In genomic region chr9:69261636-69262035, GRCh38 we compare ENCODE assay signal across 30 cellular contexts.
"Had no signal": no experiment of that assay in that cellular context is flagged by ENCODE, and none has a peak within 500 bp of the region (broad histone marks: within the 10 kb centered on the region; RNA-seq: fewer than 3 reads in every experiment).

No MANE protein-coding gene starts in this region.

- H3K4me2 ChIP-seq: KMS-11 had no signal

- H3K36me3 Mint-ChIP-seq: activated CD4-positive, alpha-beta memory T cell treated with anti-CD3 and anti-CD28 coated beads for 36 hours; activated naive CD4-positive, alpha-beta T cell treated with anti-CD3 and anti-CD28 coated beads, Interleukin-2, amount 10 ng/mL, durations not matched to agents 7 days and 5 days; activated naive CD8-positive, alpha-beta T cell treated with anti-CD3 and anti-CD28 coated beads for 36 hours had no signal

- H3K4me1 Mint-ChIP-seq: activated CD4-positive, alpha-beta T cell treated with anti-CD3 and anti-CD28 coated beads, Interleukin-2, amount 10 ng/mL, durations not matched to agents 7 days and 5 days; activated naive CD4-positive, alpha-beta T cell treated with anti-CD3 and anti-CD28 coated beads, Interleukin-2, amount 10 ng/mL, durations not matched to agents 7 days and 5 days; activated naive CD8-positive, alpha-beta T cell treated with anti-CD3 and anti-CD28 coated beads for 36 hours had no signal

- H3K4me3 Mint-ChIP-seq: activated CD4-positive, alpha-beta memory T cell treated with anti-CD3 and anti-CD28 coated beads for 36 hours; activated CD4-positive, alpha-beta T cell treated with anti-CD3 and anti-CD28 coated beads, Interleukin-2, amount 10 ng/mL, durations not matched to agents 7 days and 5 days; activated naive CD4-positive, alpha-beta T cell treated with anti-CD3 and anti-CD28 coated beads, Interleukin-2, amount 10 ng/mL, durations not matched to agents 7 days and 5 days; activated naive CD8-positive, alpha-beta T cell treated with anti-CD3 and anti-CD28 coated beads for 36 hours; activated T-cell treated with anti-CD3 and anti-CD28 coated beads, Interleukin-2, amount 50 U/mL, for 72 hours had no signal

- H3K9me3 ChIP-seq: MG63 had no signal

- H3K36me3 ChIP-seq: brain microvascular endothelial cell, MG63 had no signal

- H3K4me3 ChIP-seq: cardiac muscle cell, MG63 had no signal

- H3K27me3 ChIP-seq: brain microvascular endothelial cell, cardiac muscle cell, MG63 had no signal

- ATAC-seq: activated T-cell treated with anti-CD3 and anti-CD28 coated beads, Interleukin-2, amount 50 U/mL, for 72 hours; Panc1 had no signal

- H3K9ac ChIP-seq: KMS-11 had no signal

- H3K9me3 Mint-ChIP-seq: activated CD4-positive, alpha-beta memory T cell treated with anti-CD3 and anti-CD28 coated beads for 36 hours; activated CD4-positive, alpha-beta T cell treated with anti-CD3 and anti-CD28 coated beads, Interleukin-2, amount 10 ng/mL, durations not matched to agents 7 days and 5 days; activated naive CD4-positive, alpha-beta T cell treated with anti-CD3 and anti-CD28 coated beads, Interleukin-2, amount 10 ng/mL, durations not matched to agents 7 days and 5 days; activated naive CD8-positive, alpha-beta T cell treated with anti-CD3 and anti-CD28 coated beads for 36 hours; activated T-cell treated with anti-CD3 and anti-CD28 coated beads, Interleukin-2, amount 50 U/mL, for 72 hours; activated T-helper 2 cell treated with anti-CD3 and anti-CD28 coated beads, Interferon-gamma antibody, Interleukin-2, Interleukin-4, amounts not matched to agents 10 μg/mL and 5 μg/mL and 100 μg/mL, durations not matched to agents 14 hours and 24 hours and 36 hours had no signal

- H3K27ac ChIP-seq: brain microvascular endothelial cell, cardiac muscle cell, KMS-11, RWPE1 had no signal

- H3K27ac Mint-ChIP-seq: activated CD4-positive, alpha-beta memory T cell treated with anti-CD3 and anti-CD28 coated beads for 36 hours; activated CD4-positive, alpha-beta T cell treated with anti-CD3 and anti-CD28 coated beads, Interleukin-2, amount 10 ng/mL, durations not matched to agents 7 days and 5 days; activated naive CD4-positive, alpha-beta T cell treated with anti-CD3 and anti-CD28 coated beads, Interleukin-2, amount 10 ng/mL, durations not matched to agents 7 days and 5 days; activated naive CD8-positive, alpha-beta T cell treated with anti-CD3 and anti-CD28 coated beads for 36 hours; activated T-cell treated with anti-CD3 and anti-CD28 coated beads, Interleukin-2, amount 50 U/mL, for 72 hours; activated T-helper 2 cell treated with anti-CD3 and anti-CD28 coated beads, Interferon-gamma antibody, Interleukin-2, Interleukin-4, amounts not matched to agents 10 μg/mL and 5 μg/mL and 100 μg/mL, durations not matched to agents 14 hours and 24 hours and 36 hours had no signal

- DNase-seq: activated CD4-positive, alpha-beta memory T cell treated with anti-CD3 and anti-CD28 coated beads for 36 hours; activated CD4-positive, alpha-beta T cell treated with anti-CD3 and anti-CD28 coated beads, Interleukin-2, amount 10 ng/mL, durations not matched to agents 7 days and 5 days; activated CD4-positive, CD25-positive, alpha-beta regulatory T cell; activated CD8-positive, alpha-beta memory T cell treated with anti-CD3 and anti-CD28 coated beads, Interleukin-2, amount 50 U/mL, for 4 hours; activated gamma-delta T cell treated with Interleukin-2 at 50 U/mL for 16 hours; activated naive CD4-positive, alpha-beta T cell treated with anti-CD3 and anti-CD28 coated beads, Interleukin-2, amount 10 ng/mL, durations not matched to agents 7 days and 5 days; activated naive CD8-positive, alpha-beta T cell treated with anti-CD3 and anti-CD28 coated beads for 36 hours; activated T-cell treated with anti-CD3 and anti-CD28 coated beads, Interleukin-2, amount 50 U/mL, for 72 hours; brain microvascular endothelial cell; MG63; MV-4-11; NCI-H1092 treated with DMSO at 0.1 percent for 48 hours; NCI-H1417 treated with DMSO at 0.1 percent for 48 hours; NCI-H1694; NCI-H2029; NCI-H2107; NCI-H2171 treated with DMSO at 0.1 percent for 48 hours; NCI-H226; NCI-H510A; NCI-H526 treated with DMSO at 0.1 percent for 48 hours; NCI-H82; OCI-M1; SHP77 treated with DMSO at 0.1 percent for 48 hours; T-helper 2 cell; T1000 had no signal
